ENCODE assay signal across 19 cellular contexts in the genomic region with DNA sequence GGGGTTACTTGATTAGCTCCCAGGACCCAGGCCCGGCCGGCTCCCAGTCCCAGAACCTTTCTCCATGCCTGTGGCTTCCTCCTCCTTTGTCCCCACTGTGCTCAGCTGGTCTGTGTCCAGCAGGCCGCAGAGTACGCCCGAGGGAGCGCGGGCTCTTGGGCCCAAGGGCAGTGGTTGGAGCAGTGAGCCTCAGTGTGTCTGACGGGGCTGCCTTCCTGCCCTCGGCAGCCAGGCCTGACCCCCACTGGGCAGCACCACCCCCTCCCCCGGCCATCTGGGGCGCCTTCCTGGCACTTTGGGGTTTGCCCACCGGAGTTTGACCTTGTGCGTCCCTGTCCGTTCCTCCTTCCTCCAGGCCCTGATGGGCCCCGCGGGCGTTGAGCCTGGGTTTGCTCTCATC.
DNase-seq lines count a peak whose midpoint lies in the region; ATAC-seq, FAIRE-seq and TF ChIP-seq lines count a peak whose summit lies in the region.
"Had no signal": no experiment of that assay in that cellular context is flagged by ENCODE, and none has a peak within 500 bp of the region (broad histone marks: within the 10 kb centered on the region; RNA-seq: fewer than 3 reads in every experiment).

No MANE protein-coding gene starts in this region.

- DNase-seq in K562 (ENCODE audit: extremely low read depth in 1 of 4, low spot score in 3 of 4), result no peak
- no peak for DNase-seq in neuronal stem cell (ENCODE audit: low spot score)
- no peak for DNase-seq in SKM-1 (lab: John Stamatoyannopoulos, UW; ENCODE audit: unreplicated experiment)
- no peak for DNase-seq in superior temporal gyrus (ENCODE audit: extremely low spot score)
- DNase-seq in transverse colon, result no peak
- DNase-seq: CD4-positive, alpha-beta T cell; CD8-positive, alpha-beta memory T cell; DMS 273 treated with DMSO at 0.1 percent for 48 hours; DMS79; EL; GDM1; HCEC 1CT had no signal

- H3K79me2 ChIP-seq in K562 (ENCODE audit: control insufficient read depth, insufficient read depth, low read length), result no peaks in the 10 kb centered on the region

- H3K36me3 ChIP-seq in BLaER1 treated with 17β-estradiol and CSF1 and Interleukin-3, amounts not matched to agents 10 nM and 100 nM, result no peaks in the 10 kb centered on the region
- H3K36me3 ChIP-seq in K562 (ENCODE audit: control insufficient read depth, insufficient read depth, low read length) (peaks cover 44% of the 10 kb centered on the region; the same call in 2 of the 3 replicates), neuronal stem cell (replicated peaks in 1 of 2; ENCODE audit: control insufficient read depth in 2 of 2, insufficient read depth in 2 of 2, low read length in 2 of 2) (peaks cover 22 to 49% of the 10 kb centered on the region in 2 donors), transverse colon (peaks cover 0 to 13% (median 0%) of the 10 kb centered on the region in 4 donors)

- intact Hi-C loops in K562 (cut with micrococcal nuclease) (no loop called here), transverse colon (cut with DNase I; ENCODE audit: low total_unique reads) (no loop called here)

- no TSS peak for BruUV-seq in K562 (replicated peaks; lab: Mats Ljungman, UMichigan)

- peaks cover 20 to 52% (median 37%) of the 10 kb centered on the region in 10 experiments for H3K4me1 ChIP-seq in BLaER1 treated with 17β-estradiol and CSF1 and Interleukin-3, amounts not matched to agents 10 nM and 100 nM
- H3K4me1 ChIP-seq in K562 (replicated peaks in 1 of 2; ENCODE audit: control insufficient read depth in 2 of 2, insufficient read depth in 2 of 2, low read length in 2 of 2) (peaks cover 8 to 87% of the 10 kb centered on the region in 2 experiments), neuronal stem cell (ENCODE audit: control insufficient read depth in 2 of 2, insufficient read depth in 1 of 2, low read depth in 1 of 2, low read length in 2 of 2) (peaks cover 5 to 15% of the 10 kb centered on the region in 2 donors), transverse colon (peaks cover 1 to 7% (median 2%) of the 10 kb centered on the region in 4 donors)

- H2AFZ ChIP-seq in K562 (ENCODE audit: low read depth, low read length), result no peak overlapping the region
- no peak overlapping the region for H2AFZ ChIP-seq in neuronal stem cell (ENCODE audit: low read length)
- H2AFZ ChIP-seq: GM23338 had no signal

- ATAC-seq in K562, result no peak
- ATAC-seq: GM12878 had no signal

- H3K27me3 ChIP-seq in BLaER1 treated with 17β-estradiol and CSF1 and Interleukin-3, amounts not matched to agents 10 nM and 100 nM, result peaks cover 54 to 84% (median 72%) of the 10 kb centered on the region in 11 experiments
- no peaks in the 10 kb centered on the region for H3K27me3 ChIP-seq in K562 (ENCODE audit: control insufficient read depth in 2 of 2, insufficient read depth in 2 of 2, low read length in 2 of 2)
- no peaks in the 10 kb centered on the region for H3K27me3 ChIP-seq in neuronal stem cell (ENCODE audit: control insufficient read depth in 3 of 3, insufficient read depth in 3 of 3, low read depth in 1 of 3, low read length in 3 of 3)
- no peaks in the 10 kb centered on the region for H3K27me3 ChIP-seq in transverse colon

- peak overlapping the region; percentile 77 for H2BK5ac ChIP-seq in neuronal stem cell (ENCODE audit: low read length)

- no peak for TF ChIP-seq CTCF in K562 (IDR thresholded peaks at IDR 0.05 in 2 of 3, conservative IDR thresholded peaks at IDR 0.05 in 1 of 3; ENCODE audit: insufficient read depth in 2 of 3, low read depth in 1 of 3, low read length in 3 of 3)
- no peak for TF ChIP-seq CTCF in transverse colon (IDR thresholded peaks at IDR 0.05)

- no peak overlapping the region for H4K91ac ChIP-seq in neuronal stem cell (ENCODE audit: low read depth, low read length, poor library complexity)

- CTCF ChIA-PET in K562 (lab: Yijun Ruan, JAX; ENCODE audit: low intra/inter-chr PET ratio), result interaction anchor here (1.7 to 3.3 kb wide), 2 partner anchors 80 to 113 kb away, joined by 9 to 64 read pairs; a partner anchor contains a TSS

- no peaks in the 10 kb centered on the region for H3K9me3 ChIP-seq in BLaER1 treated with 17β-estradiol and CSF1 and Interleukin-3, amounts not matched to agents 10 nM and 100 nM (replicated peaks in 1 of 11)
- H3K9me3 ChIP-seq in K562 (replicated peaks; ENCODE audit: control insufficient read depth, insufficient read depth, low read depth, low read length) (no peaks in the 10 kb centered on the region), neuronal stem cell (replicated peaks in 1 of 2; ENCODE audit: control insufficient read depth in 2 of 2, insufficient read depth in 1 of 2, low read depth in 1 of 2, low read length in 2 of 2) (no peaks in the 10 kb centered on the region), transverse colon (no peaks in the 10 kb centered on the region)

- POLR2A ChIA-PET in K562 (lab: Yijun Ruan, JAX), result interaction anchor here (0.6 to 0.7 kb wide), 2 partner anchors 138 to 150 kb away, joined by 3 to 4 read pairs; no protein-coding TSS in a partner anchor

- H2BK15ac ChIP-seq in neuronal stem cell (ENCODE audit: low read length), result no peak overlapping the region

- H3K23ac ChIP-seq in neuronal stem cell (ENCODE audit: low read depth, low read length, poor library complexity), result no peak overlapping the region

- TF ChIP-seq RAD21 in K562 (CRISPR knock-in tag; conservative IDR thresholded peaks at IDR 0.05 in 1 of 2, IDR thresholded peaks at IDR 0.05 in 1 of 2), result no peak

- H3K27ac ChIP-seq in BLaER1 treated with 17β-estradiol and CSF1 and Interleukin-3, amounts not matched to agents 10 nM and 100 nM, result no peak overlapping the region
- H3K27ac ChIP-seq in K562 (ENCODE audit: extremely low read depth, low read depth, low read length) (no peak overlapping the region), neuronal stem cell (replicated peaks; ENCODE audit: low read length) (no peak overlapping the region), transverse colon (no peak overlapping the region)

- WGBS in K562 (ENCODE audit: insufficient coverage, low coverage, missing lambda C conversion rate), result 96% methylated on average over 10 of the region's 17 CpGs
- no CpG with 5 or more reads among the region's 17 CpGs for WGBS in neuronal stem cell (ENCODE audit: extremely low coverage in 2 of 2, insufficient read length in 2 of 2, insufficient replicate concordance in 1 of 2), 2 donors
- 93% methylated on average over 3 to 10 of the region's 17 CpGs for WGBS in transverse colon (ENCODE audit: low coverage in 1 of 2), 2 donors

- in situ Hi-C loops in K562 (cut with MboI) (no loop called here), transverse colon (cut with MboI; ENCODE audit: low pct_ligation_motif_present in 1 of 4, low pct_unique_long_range_greater_than_20kb in 1 of 4, low sequenced_read_pairs in 3 of 4) (loop anchor here in 1 of 4 donors (10.0 kb wide), 1 partner anchor 108 kb away; a partner anchor contains a TSS)

- TF ChIP-seq EP300 in K562 (IDR thresholded peaks at IDR 0.05; ENCODE audit: low read length), result no peak
- no peak for TF ChIP-seq EP300 in transverse colon (IDR thresholded peaks at IDR 0.05; ENCODE audit: low read depth)

- H4K8ac ChIP-seq in neuronal stem cell (ENCODE audit: low read depth, low read length), result no peak overlapping the region

- peaks cover 0 to 66% (median 15%) of the 10 kb centered on the region in 11 experiments; a peak in 13 of 22 replicates for H4K20me1 ChIP-seq in BLaER1 treated with 17β-estradiol and CSF1 and Interleukin-3, amounts not matched to agents 10 nM and 100 nM
- H4K20me1 ChIP-seq in K562 (replicated peaks; ENCODE audit: control insufficient read depth, insufficient read depth, low read length), result no peaks in the 10 kb centered on the region

- H2BK12ac ChIP-seq in neuronal stem cell (ENCODE audit: low read length), result peak overlapping the region; percentile 75

- peak overlapping the region in 2 of 11 experiments; percentile 5 to 19; a peak in 1 of 22 replicates for H3K9ac ChIP-seq in BLaER1 treated with 17β-estradiol and CSF1 and Interleukin-3, amounts not matched to agents 10 nM and 100 nM
- H3K9ac ChIP-seq in K562 (ENCODE audit: insufficient read depth in 1 of 2, low read depth in 2 of 2, low read length in 2 of 2), result 0 out of 4 replicates have a peak overlapping the region, but pooled peaks of 1 of the 2 experiments have one; percentile 1
- no peak overlapping the region for H3K9ac ChIP-seq in neuronal stem cell (ENCODE audit: low read depth, low read length, poor library complexity)

- H3K4ac ChIP-seq in neuronal stem cell (ENCODE audit: low read length), result no peak overlapping the region

- H3K18ac ChIP-seq in neuronal stem cell (ENCODE audit: low read length), result no peak overlapping the region

- no peak for FAIRE-seq in K562 (lab: Jason Lieb, UNC)
- FAIRE-seq: D721Med, GM12878, GM19239, H54 had no signal

- no peak overlapping the region for H3K4me3 ChIP-seq in BLaER1 treated with 17β-estradiol and CSF1 and Interleukin-3, amounts not matched to agents 10 nM and 100 nM
- H3K4me3 ChIP-seq in K562, result no peak overlapping the region
- no peak overlapping the region for H3K4me3 ChIP-seq in neuronal stem cell (ENCODE audit: low read length in 2 of 2)
- H3K4me3 ChIP-seq in transverse colon, result no peak overlapping the region
- H3K4me3 ChIP-seq: GM12878, GM23338 had no signal

- no peak overlapping the region for H2BK120ac ChIP-seq in neuronal stem cell (ENCODE audit: low read depth, low read length)

- H3K14ac ChIP-seq in neuronal stem cell (ENCODE audit: low read length), result no peak overlapping the region

- H3K79me1 ChIP-seq in neuronal stem cell (ENCODE audit: low read depth, low read length), result peaks cover 4% of the 10 kb centered on the region

- H3K4me2 ChIP-seq in BLaER1 treated with 17β-estradiol and CSF1 and Interleukin-3, amounts not matched to agents 10 nM and 100 nM, result peak overlapping the region in 10 of 11 experiments; percentile 64 to 83 (median 71); a peak in 19 of 22 replicates
- H3K4me2 ChIP-seq in K562 (ENCODE audit: insufficient read depth, low read length) (no peak overlapping the region), neuronal stem cell (ENCODE audit: insufficient read depth, low read length, poor library complexity, severe bottlenecking) (no peak overlapping the region)
- H3K4me2 ChIP-seq: GM23338 had no signal

- TF ChIP-seq POLR2A in K562 (conservative IDR thresholded peaks at IDR 0.05), result no peak
- TF ChIP-seq POLR2A in transverse colon (IDR thresholded peaks at IDR 0.05), result no peak

- H2AK5ac ChIP-seq in neuronal stem cell (ENCODE audit: low read depth, low read length), result no peak overlapping the region

- H3K9me1 ChIP-seq in K562 (ENCODE audit: control insufficient read depth, insufficient read depth, low read length), result no peaks in the 10 kb centered on the region

TF ChIP-seq in PFSK-1, 5 proteins besides CTCF, POLR2A, EP300 and RAD21 (continues in another document):
- TF ChIP-seq SIN3A (IDR thresholded peaks at IDR 0.05; ENCODE audit: borderline replicate concordance, insufficient read depth, low read length) (no peak), POLR2AphosphoS5 (IDR thresholded peaks at IDR 0.05; ENCODE audit: low read depth, low read length) (0 out of 2 replicates have a peak, but pooled peaks have one; percentile 24)

TF ChIP-seq in K562, 482 proteins besides CTCF, POLR2A, EP300 and RAD21 (continues in another document):
- TF ChIP-seq ILK (tag; IDR thresholded peaks at IDR 0.05; ENCODE audit: borderline replicate concordance, low read depth) (no peak), POLR2G (IDR thresholded peaks at IDR 0.05; ENCODE audit: low read depth, low read length) (0 out of 2 replicates have a peak, but pooled peaks have one; percentile 16)

Comparison
In these comparisons a context has a peak if more than half of its experiments do, and no peak if none do; other contexts are left out.
1. H3K4me2 ChIP-seq: peak in BLaER1 treated with 17β-estradiol and CSF1 and Interleukin-3, amounts not matched to agents 10 nM and 100 nM (10 of 11); none in K562 (single experiment) and neuronal stem cell (single experiment).